In genomic region chr4:156335721-156336120, GRCh38 we compare ENCODE assay signal across 30 cellular contexts.
"Had no signal": no experiment of that assay in that cellular context is flagged by ENCODE, and none has a peak within 500 bp of the region (broad histone marks: within the 10 kb centered on the region; RNA-seq: fewer than 3 reads in every experiment).

No MANE protein-coding gene starts in this region.

- H3K9me3 ChIP-seq: SJSA1, SK-N-SH had no signal

- H3K27ac ChIP-seq: SJSA1, WERI-Rb-1 had no signal

- H3K36me3 ChIP-seq: SJSA1, WERI-Rb-1 had no signal

- DNase-seq: activated CD4-positive, alpha-beta T cell treated with anti-CD3 and anti-CD28 coated beads, Interleukin-2, amount 10 ng/mL, durations not matched to agents 24 days and 14 days; activated CD4-positive, alpha-beta T cell treated with anti-CD3 and anti-CD28 coated beads, Interleukin-2, amount 50 U/mL, for 4 hours; activated CD4-positive, CD25-positive, alpha-beta regulatory T cell; activated CD8-positive, alpha-beta T cell treated with anti-CD3 and anti-CD28 coated beads for 36 hours; activated effector memory CD4-positive, alpha-beta T cell treated with anti-CD3 and anti-CD28 coated beads, Interleukin-2, amount 50 U/mL, for 16 hours; activated naive CD4-positive, alpha-beta T cell; activated naive CD4-positive, alpha-beta T cell treated with anti-CD3 and anti-CD28 coated beads, Interleukin-2, amount 50 U/mL, for 16 hours; activated naive CD8-positive, alpha-beta T cell treated with anti-CD3 and anti-CD28 coated beads for 36 hours; activated T-cell treated with anti-CD3 and anti-CD28 coated beads, Interleukin-2, amount 50 U/mL, for 1 hour; activated T-cell treated with anti-CD3 and anti-CD28 coated beads, Interleukin-2, amount 50 U/mL, for 72 hours; caudate nucleus; cerebellar nuclear complex; NCI-H1105; NCI-H1417 treated with DMSO at 0.1 percent for 48 hours; NCI-H1930; NCI-H2081 treated with DMSO at 0.1 percent for 48 hours; NCI-H226; NCI-H446 treated with DMSO at 0.1 percent for 48 hours; NCI-H69; SHP77 treated with DMSO at 0.1 percent for 48 hours; SK-N-SH; SW 1271; T-helper 1 cell; T-helper 2 cell; T-helper 9 cell; WERI-Rb-1 had no signal

- H3K4me2 ChIP-seq: SK-N-SH had no signal

- H3K4me3 ChIP-seq: K562, SJSA1 had no signal

- H3K9ac ChIP-seq: SK-N-SH had no signal

- ATAC-seq: activated CD8-positive, alpha-beta T cell treated with anti-CD3 and anti-CD28 coated beads for 36 hours; activated T-cell treated with anti-CD3 and anti-CD28 coated beads, Interleukin-2, amount 50 U/mL, for 72 hours; activated T-helper 17 cell treated with anti-CD3 and anti-CD28 coated beads, Interleukin-2, amount 50 U/mL, for 72 hours; K562; Panc1 had no signal

- H3K27me3 ChIP-seq: SJSA1 had no signal
